In the genomic region with DNA sequence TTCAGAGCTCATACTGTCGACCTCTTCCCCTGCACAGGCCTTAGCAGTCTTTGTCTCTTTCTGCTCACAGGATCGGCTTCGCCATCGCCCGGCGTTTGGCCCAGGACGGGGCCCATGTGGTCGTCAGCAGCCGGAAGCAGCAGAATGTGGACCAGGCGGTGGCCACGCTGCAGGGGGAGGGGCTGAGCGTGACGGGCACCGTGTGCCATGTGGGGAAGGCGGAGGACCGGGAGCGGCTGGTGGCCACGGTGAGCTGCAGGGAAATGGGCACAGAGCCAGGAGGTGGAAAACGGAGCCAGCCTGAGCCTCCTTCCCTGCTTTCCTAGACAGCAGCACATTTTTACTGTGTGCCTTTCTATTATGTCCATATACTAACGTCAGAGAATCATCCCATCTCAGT, we compare ENCODE assay signal across 8 cellular contexts. TPM values are rescaled to one million over a fixed set of nuclear protein-coding genes. Genes with fewer than 3 reads are reported as not detected.
A peak's percentile ranks its signal among the peaks of the same experiment; 100 is the strongest.
DNase-seq lines count a peak whose midpoint lies in the region; FAIRE-seq and TF ChIP-seq lines count a peak whose summit lies in the region.
"Not testable (repeated sequence)": the region's sequence is repeated elsewhere in the genome, so short reads cannot be mapped to it uniquely, and the experiment has no call there.

No MANE protein-coding gene starts in this region.

- in situ Hi-C loops in mammary epithelial cell (cut with MboI; ENCODE audit: low sequenced_read_pairs in 2 of 2); transverse colon (cut with MboI; ENCODE audit: low pct_ligation_motif_present in 1 of 4, low pct_unique_long_range_greater_than_20kb in 1 of 4, low sequenced_read_pairs in 3 of 4): not testable (repeated sequence)

- not testable (repeated sequence) for H3K36me3 ChIP-seq in mammary epithelial cell (ENCODE audit: insufficient read depth, low read length); kidney (ENCODE audit: control insufficient read depth in 1 of 2, insufficient read depth in 2 of 2, low read length in 2 of 2); ovary; transverse colon

- WGBS in mammary epithelial cell (ENCODE audit: low coverage, missing lambda C conversion rate) = 9% methylated on average over 18 of the region's 20 CpGs
- 25 to 50% (median 29%) methylated on average over 20 of the region's 20 CpGs for WGBS in ovary, 3 donors
- WGBS in transverse colon (ENCODE audit: low coverage in 1 of 2), 2 donors = 48 to 49% methylated on average over 4 to 16 of the region's 20 CpGs

- BruUV-seq in mammary epithelial cell (replicated peaks; lab: Mats Ljungman, UMichigan) = not testable (repeated sequence)

- H2AFZ ChIP-seq in mammary epithelial cell (ENCODE audit: low read depth, low read length) = peak overlapping the region; percentile 81

- H3K27ac ChIP-seq in mammary epithelial cell (ENCODE audit: insufficient read depth, low read depth, low read length); kidney (ENCODE audit: low read depth in 2 of 2, low read length in 2 of 2); ovary: not testable (repeated sequence)
- peak overlapping the region; percentile 85 to 96 (median 89) for H3K27ac ChIP-seq in transverse colon

- not testable (repeated sequence) for H4K20me1 ChIP-seq in mammary epithelial cell (ENCODE audit: insufficient read depth, low read length)

- DNase-seq in DMS153 treated with DMSO at 0.1 percent for 48 hours (lab: John Stamatoyannopoulos, UW; ENCODE audit: unreplicated experiment) (peak; percentile 26), LoVo (ENCODE audit: low spot score) (peak; percentile 22), NCI-H446 (lab: John Stamatoyannopoulos, UW) (peak; percentile 66 to 86), SHP77 treated with DMSO at 0.1 percent for 48 hours (lab: John Stamatoyannopoulos, UW) (peak; percentile 69), kidney (peak; percentile 72), ovary (peak; percentile 24 to 65 (median 54)), transverse colon (peak; percentile 77)
- not testable (repeated sequence) for DNase-seq in mammary epithelial cell

- not testable (repeated sequence) for FAIRE-seq in kidney (lab: Jason Lieb, UNC)

- TF ChIP-seq EP300 in ovary (IDR thresholded peaks at IDR 0.05); transverse colon (IDR thresholded peaks at IDR 0.05; ENCODE audit: low read depth): not testable (repeated sequence)

- not testable (repeated sequence) for H3K27me3 ChIP-seq in mammary epithelial cell (ENCODE audit: insufficient read depth, low read length); ovary; transverse colon

- not testable (repeated sequence) for TF ChIP-seq CTCF in mammary epithelial cell (conservative IDR thresholded peaks at IDR 0.05 in 1 of 2, IDR thresholded peaks at IDR 0.05 in 1 of 2; ENCODE audit: extremely low read depth in 1 of 2, insufficient read depth in 1 of 2, low read depth in 1 of 2, low read length in 2 of 2); kidney (IDR thresholded peaks at IDR 0.05; ENCODE audit: borderline replicate concordance, extremely low read depth, insufficient read depth); ovary (IDR thresholded peaks at IDR 0.05); transverse colon (IDR thresholded peaks at IDR 0.05)

- CTCF ChIA-PET in mammary epithelial cell (lab: Charles Lee; ENCODE audit: low non-redundant PET) = not testable (repeated sequence)

- intact Hi-C loops in mammary epithelial cell (cut with micrococcal nuclease) = loop anchor here (1.0 to 10.0 kb wide), 3 partner anchors 60 to 323 kb away; no protein-coding TSS in a partner anchor
- intact Hi-C loops in kidney (cut with DNase I); transverse colon (cut with DNase I; ENCODE audit: low total_unique reads): not testable (repeated sequence)
- intact Hi-C loops in ovary (cut with DNase I) = loop anchor here in 1 of 4 donors (5.0 kb wide), 1 partner anchor 368 kb away; no protein-coding TSS in a partner anchor

- not testable (repeated sequence) for TF ChIP-seq POLR2A in ovary (IDR thresholded peaks at IDR 0.05); transverse colon (IDR thresholded peaks at IDR 0.05)

- H3K4me2 ChIP-seq in mammary epithelial cell (ENCODE audit: insufficient read depth, low read depth, low read length) = peak overlapping the region; percentile 73

- H3K4me3 ChIP-seq in mammary epithelial cell (replicated peaks in 1 of 3; ENCODE audit: insufficient read depth in 1 of 3, low read depth in 2 of 3, low read length in 3 of 3) (peak overlapping the region in 2 of 3 experiments; percentile 68 to 82), kidney (ENCODE audit: low read length in 2 of 2) (peak overlapping the region in 1 of 2 donors; percentile 96), transverse colon (peak overlapping the region in 1 of 4 donors; percentile 85)
- H3K4me3 ChIP-seq in ovary = not testable (repeated sequence)

- not testable (repeated sequence) for H3K9ac ChIP-seq in mammary epithelial cell (ENCODE audit: insufficient read depth, low read length)
- H3K9ac ChIP-seq in kidney (ENCODE audit: low read length in 2 of 2) = peak overlapping the region in 1 of 2 donors; percentile 92

- peaks cover 29% of the 10 kb centered on the region for H3K79me2 ChIP-seq in mammary epithelial cell (ENCODE audit: insufficient read depth, low read length)

- H3K9me3 ChIP-seq in mammary epithelial cell (replicated peaks; ENCODE audit: insufficient read depth, low read length); kidney (ENCODE audit: control insufficient read depth in 1 of 2, low read length in 2 of 2); ovary; transverse colon: not testable (repeated sequence)

- dilution Hi-C loops in mammary epithelial cell (cut with HindIII; ENCODE audit: low sequenced_read_pairs) = not testable (repeated sequence)

- H3K4me1 ChIP-seq in mammary epithelial cell (ENCODE audit: insufficient read depth, low read length); ovary (ENCODE audit: insufficient read depth): not testable (repeated sequence)
- H3K4me1 ChIP-seq in kidney (ENCODE audit: control insufficient read depth in 1 of 2, insufficient read depth in 1 of 2, low read depth in 1 of 2, low read length in 2 of 2) (peaks cover 4 to 12% of the 10 kb centered on the region in 2 donors), transverse colon (peaks cover 7 to 18% (median 15%) of the 10 kb centered on the region in 4 donors)

RNA-seq across cellular contexts. Expression of a gene that starts 1.4 kb away (rescaled TPM):
- total RNA-seq in mammary epithelial cell (10 to 100 TPM; 25.0 to 30.9 TPM), kidney (23.4 TPM), ovary (10 to 100 TPM; 16.6 to 38.7 (median 25.4) TPM), transverse colon (10 to 100 TPM; 29.9 to 54.9 (median 42.6) TPM)
- polyA plus RNA-seq in mammary epithelial cell (33.2 TPM), kidney (ENCODE audit: insufficient read depth, low read depth, low replicate concordance) (247 TPM), ovary (10 to 100 TPM; 25.2 to 38.8 TPM)
- 19.2 TPM for polyA minus RNA-seq in mammary epithelial cell

RNA-seq across cellular contexts. Expression of a gene that starts 33.8 kb away (rescaled TPM):
- 10 to 100 TPM in 1 of 2 donors, 1 to 10 TPM in 1; 9.3 to 25.0 TPM for total RNA-seq in mammary epithelial cell
- 15.7 TPM for polyA plus RNA-seq in mammary epithelial cell
- polyA minus RNA-seq in mammary epithelial cell = 40.3 TPM
- total RNA-seq in kidney = 20.7 TPM
- polyA plus RNA-seq in kidney (ENCODE audit: insufficient read depth, low read depth, low replicate concordance) = 463 TPM
- total RNA-seq in ovary = 10 to 100 TPM in 6 of 7 donors, 1 to 10 TPM in 1; 7.7 to 33.1 (median 19.5) TPM
- 10 to 100 TPM; 17.6 to 20.3 TPM for polyA plus RNA-seq in ovary
- total RNA-seq in transverse colon = 10 to 100 TPM; 18.1 to 38.9 (median 27.6) TPM
